1 cellular context compared by ENCODE assay signal in the genomic region with DNA sequence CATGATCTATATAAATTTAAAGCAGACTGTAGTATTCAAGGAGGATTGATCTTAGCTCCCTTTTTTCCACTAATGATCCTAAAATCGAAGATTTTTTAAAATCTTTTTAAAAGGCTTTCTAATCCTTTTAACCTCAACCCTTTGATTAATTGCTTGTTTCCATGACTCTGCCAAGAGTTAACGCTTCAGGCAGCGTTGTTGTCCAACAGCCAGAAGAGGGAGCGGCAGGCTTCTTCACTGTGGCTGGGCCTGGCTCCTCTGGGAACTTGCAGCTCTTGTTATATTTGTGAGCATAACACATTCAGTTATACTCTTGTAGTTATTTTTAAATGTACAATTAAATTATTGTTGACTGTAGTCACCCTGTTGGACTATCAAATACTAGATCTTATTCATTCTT.
TF ChIP-seq lines count a peak whose summit lies in the region.

No MANE protein-coding gene starts in this region.

TF ChIP-seq in GM12878, 131 proteins besides CTCF, POLR2A, EP300 and RAD21 (continued from another document):
- TF ChIP-seq, protein P1, sequence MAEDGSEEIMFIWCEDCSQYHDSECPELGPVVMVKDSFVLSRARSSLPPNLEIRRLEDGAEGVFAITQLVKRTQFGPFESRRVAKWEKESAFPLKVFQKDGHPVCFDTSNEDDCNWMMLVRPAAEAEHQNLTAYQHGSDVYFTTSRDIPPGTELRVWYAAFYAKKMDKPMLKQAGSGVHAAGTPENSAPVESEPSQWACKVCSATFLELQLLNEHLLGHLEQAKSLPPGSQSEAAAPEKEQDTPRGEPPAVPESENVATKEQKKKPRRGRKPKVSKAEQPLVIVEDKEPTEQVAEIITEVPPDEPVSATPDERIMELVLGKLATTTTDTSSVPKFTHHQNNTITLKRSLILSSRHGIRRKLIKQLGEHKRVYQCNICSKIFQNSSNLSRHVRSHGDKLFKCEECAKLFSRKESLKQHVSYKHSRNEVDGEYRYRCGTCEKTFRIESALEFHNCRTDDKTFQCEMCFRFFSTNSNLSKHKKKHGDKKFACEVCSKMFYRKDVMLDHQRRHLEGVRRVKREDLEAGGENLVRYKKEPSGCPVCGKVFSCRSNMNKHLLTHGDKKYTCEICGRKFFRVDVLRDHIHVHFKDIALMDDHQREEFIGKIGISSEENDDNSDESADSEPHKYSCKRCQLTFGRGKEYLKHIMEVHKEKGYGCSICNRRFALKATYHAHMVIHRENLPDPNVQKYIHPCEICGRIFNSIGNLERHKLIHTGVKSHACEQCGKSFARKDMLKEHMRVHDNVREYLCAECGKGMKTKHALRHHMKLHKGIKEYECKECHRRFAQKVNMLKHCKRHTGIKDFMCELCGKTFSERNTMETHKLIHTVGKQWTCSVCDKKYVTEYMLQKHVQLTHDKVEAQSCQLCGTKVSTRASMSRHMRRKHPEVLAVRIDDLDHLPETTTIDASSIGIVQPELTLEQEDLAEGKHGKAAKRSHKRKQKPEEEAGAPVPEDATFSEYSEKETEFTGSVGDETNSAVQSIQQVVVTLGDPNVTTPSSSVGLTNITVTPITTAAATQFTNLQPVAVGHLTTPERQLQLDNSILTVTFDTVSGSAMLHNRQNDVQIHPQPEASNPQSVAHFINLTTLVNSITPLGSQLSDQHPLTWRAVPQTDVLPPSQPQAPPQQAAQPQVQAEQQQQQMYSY (CRISPR knock-in tag; IDR thresholded peaks at IDR 0.05) = no peak
- TF ChIP-seq RCOR1 (conservative IDR thresholded peaks at IDR 0.05; ENCODE audit: low read depth, low read length) = no peak
- TF ChIP-seq STAT3 (IDR thresholded peaks at IDR 0.05; ENCODE audit: low read depth, low read length) = no peak
- no peak for TF ChIP-seq MTA2 (IDR thresholded peaks at IDR 0.05; ENCODE audit: low read depth)
- TF ChIP-seq HCFC1 (IDR thresholded peaks at IDR 0.05; ENCODE audit: low read length) = no peak
